ENCODE assay signal across 14 cellular contexts in the genomic region with DNA sequence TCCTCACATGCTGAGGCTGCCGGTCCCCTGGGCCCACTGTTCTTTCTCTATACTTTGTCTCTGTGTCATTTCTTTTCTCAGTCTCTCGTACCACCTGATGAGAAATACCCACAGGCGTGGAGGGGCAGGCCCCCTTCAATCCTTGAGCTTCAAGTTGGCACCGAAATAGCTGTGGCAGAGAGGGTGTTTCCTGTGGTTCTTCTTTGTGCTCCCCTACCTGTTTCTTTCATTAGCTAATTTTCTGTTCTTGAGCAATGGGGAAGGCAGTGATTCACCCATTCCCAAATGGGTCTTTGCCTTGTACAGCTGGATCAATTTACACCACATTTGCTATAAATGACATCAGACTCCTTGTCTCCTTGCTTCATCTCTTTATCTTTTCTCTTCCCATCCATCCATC. TPM values are rescaled to one million over a fixed set of nuclear protein-coding genes. Genes with fewer than 3 reads are reported as not detected.
DNase-seq lines count a peak whose midpoint lies in the region; ATAC-seq, FAIRE-seq and TF ChIP-seq lines count a peak whose summit lies in the region.
"Had no signal": no experiment of that assay in that cellular context is flagged by ENCODE, and none has a peak within 500 bp of the region (broad histone marks: within the 10 kb centered on the region; RNA-seq: fewer than 3 reads in every experiment).

No MANE protein-coding gene starts in this region.

- no peak overlapping the region for H3K4me3 ChIP-seq in osteoblast (ENCODE audit: insufficient read depth, low read length)
- H3K4me3 ChIP-seq: body of pancreas, hepatocyte, lower lobe of right lung had no signal

- peak; percentile 82 for FAIRE-seq in GM19239 (lab: Jason Lieb, UNC)
- FAIRE-seq: D721Med had no signal

- no peaks in the 10 kb centered on the region for H3K27me3 ChIP-seq in osteoblast (ENCODE audit: insufficient read depth, low read length)
- H3K27me3 ChIP-seq: body of pancreas, hepatocyte had no signal

- no peaks in the 10 kb centered on the region for H4K20me1 ChIP-seq in osteoblast (ENCODE audit: insufficient read depth, low read length)

- H3K4me2 ChIP-seq in osteoblast (ENCODE audit: insufficient read depth, low read length): no peak overlapping the region
- H3K4me2 ChIP-seq: hepatocyte had no signal

- H3K9me3 Mint-ChIP-seq in activated naive CD8-positive, alpha-beta T cell treated with anti-CD3 and anti-CD28 coated beads for 36 hours: no peaks in the 10 kb centered on the region

- no peak for TF ChIP-seq CTCF in osteoblast (IDR thresholded peaks at IDR 0.05; ENCODE audit: extremely low read depth, low read depth, low read length)

- H3K27me3 Mint-ChIP-seq in T-helper 17 cell: no peaks in the 10 kb centered on the region
- H3K27me3 Mint-ChIP-seq in activated naive CD8-positive, alpha-beta T cell treated with anti-CD3 and anti-CD28 coated beads for 36 hours: no peaks in the 10 kb centered on the region

- no peaks in the 10 kb centered on the region for H3K36me3 Mint-ChIP-seq in T-helper 17 cell (ENCODE audit: low read depth)
- H3K36me3 Mint-ChIP-seq in activated naive CD8-positive, alpha-beta T cell treated with anti-CD3 and anti-CD28 coated beads for 36 hours: no peaks in the 10 kb centered on the region

- no peak overlapping the region for H2AFZ ChIP-seq in osteoblast (ENCODE audit: low read length)
- H2AFZ ChIP-seq: hepatocyte had no signal

- no peaks in the 10 kb centered on the region for H3K79me2 ChIP-seq in osteoblast (ENCODE audit: insufficient read depth, low read length)
- H3K79me2 ChIP-seq: hepatocyte had no signal

- H3K27ac ChIP-seq in osteoblast (ENCODE audit: low read depth, low read length): no peak overlapping the region
- H3K27ac ChIP-seq: body of pancreas, hepatocyte, lower lobe of right lung had no signal

- H3K4me1 Mint-ChIP-seq in T-helper 17 cell: peaks cover 32% of the 10 kb centered on the region
- peaks cover 36% of the 10 kb centered on the region for H3K4me1 Mint-ChIP-seq in activated naive CD8-positive, alpha-beta T cell treated with anti-CD3 and anti-CD28 coated beads for 36 hours

- H3K36me3 ChIP-seq in osteoblast (ENCODE audit: insufficient read depth, low read length): no peaks in the 10 kb centered on the region
- H3K36me3 ChIP-seq: lower lobe of right lung had no signal

- no peaks in the 10 kb centered on the region for H3K9me3 ChIP-seq in T-helper 17 cell (ENCODE audit: control insufficient read depth, low read length, poor library complexity, severe bottlenecking)
- no peaks in the 10 kb centered on the region for H3K9me3 ChIP-seq in osteoblast (ENCODE audit: low read depth, low read length)
- H3K9me3 ChIP-seq: body of pancreas, lower lobe of right lung had no signal

- peak; percentile 38 for ATAC-seq in T-helper 17 cell
- ATAC-seq in GM18517 (IDR thresholded peaks at IDR 0.05; ENCODE audit: unreplicated experiment): no peak
- ATAC-seq: body of pancreas, lower lobe of right lung had no signal

- H3K4me3 Mint-ChIP-seq in T-helper 17 cell: peak overlapping the region; percentile 63
- peak overlapping the region; percentile 45 for H3K4me3 Mint-ChIP-seq in activated naive CD8-positive, alpha-beta T cell treated with anti-CD3 and anti-CD28 coated beads for 36 hours

- H3K27ac Mint-ChIP-seq in T-helper 17 cell: peak overlapping the region; percentile 79
- peak overlapping the region; percentile 46 for H3K27ac Mint-ChIP-seq in activated naive CD8-positive, alpha-beta T cell treated with anti-CD3 and anti-CD28 coated beads for 36 hours

- no peaks in the 10 kb centered on the region for H3K4me1 ChIP-seq in osteoblast (ENCODE audit: insufficient read depth, low read length)
- H3K4me1 ChIP-seq: body of pancreas, lower lobe of right lung had no signal

- DNase-seq in GM19239 (ENCODE audit: insufficient read length, low spot score): no peak
- peak in 1 of 3 donors; percentile 8 for DNase-seq in T-helper 17 cell
- no peak for DNase-seq in activated naive CD8-positive, alpha-beta T cell treated with anti-CD3 and anti-CD28 coated beads for 36 hours
- DNase-seq in stimulated activated CD4-positive, alpha-beta T cell treated with anti-CD3 and anti-CD28 coated beads, Interleukin-4, amount 100 ng/mL, for 24 hours: peak; percentile 13
- no peak for DNase-seq in NCI-H187 (lab: John Stamatoyannopoulos, UW)
- DNase-seq in osteoblast (ENCODE audit: insufficient read length, low spot score, missing footprints): no peak
- DNase-seq: activated CD8-positive, alpha-beta memory T cell treated with anti-CD3 and anti-CD28 coated beads for 24 hours; body of pancreas; HCEC 1CT; lower lobe of right lung; NCI-H1930 had no signal

RNA-seq across cellular contexts. Expression of a gene that starts 2.1 kb away (rescaled TPM):
- total RNA-seq in T-helper 17 cell: 1 to 10 TPM; 1.9 to 5.5 TPM
- under 1 TPM; 0.36 to 0.66 TPM for total RNA-seq in activated naive CD8-positive, alpha-beta T cell treated with anti-CD3 and anti-CD28 coated beads for 36 hours
- under 0.01 TPM in 1 of 2 replicates, not detected in the other for total RNA-seq in osteoblast
